ENCODE assay signal across 8 cellular contexts in the genomic region with DNA sequence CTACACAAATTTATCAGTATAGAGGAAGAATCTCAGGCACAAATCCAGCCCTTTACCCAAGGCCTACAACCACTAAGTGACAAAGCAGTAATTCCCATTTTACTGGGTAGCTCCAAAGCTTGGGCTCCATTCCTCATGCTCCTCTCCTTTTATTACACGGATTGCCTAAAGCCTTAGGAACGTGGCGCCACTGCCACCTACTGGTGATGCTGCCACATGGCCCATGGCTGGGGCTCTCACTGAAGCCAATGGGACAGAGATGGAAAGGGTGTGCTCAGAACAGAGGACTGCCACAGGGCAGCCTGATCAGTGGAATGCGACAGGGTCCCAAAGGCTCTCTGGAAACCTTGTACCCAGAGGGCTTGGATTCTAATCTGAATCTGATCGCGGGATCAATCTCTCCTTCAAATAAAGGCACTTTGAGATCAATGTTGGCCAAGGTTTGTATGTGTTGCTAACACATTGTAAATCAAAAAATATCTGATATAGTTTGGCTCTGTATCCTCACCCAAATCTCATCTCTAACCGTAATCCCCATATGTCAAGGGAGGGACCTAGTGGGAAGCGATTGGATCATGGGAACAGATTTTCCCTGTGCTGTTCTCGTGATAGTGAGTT. TPM values are rescaled to one million over a fixed set of nuclear protein-coding genes. Genes with fewer than 3 reads are reported as not detected.
DNase-seq lines count a peak whose midpoint lies in the region; ATAC-seq, FAIRE-seq and TF ChIP-seq lines count a peak whose summit lies in the region.

No MANE protein-coding gene starts in this region.

- H4K5ac ChIP-seq in H1 (ENCODE audit: insufficient read length, low read depth, low read length), result no peak overlapping the region

- POLR2A ChIA-PET in AG04449 (lab: Yijun Ruan, JAX) (no interaction called here), H1 (lab: Charles Lee; ENCODE audit: partially characterized antibody) (interaction anchor here (0.5 to 1.1 kb wide), 2 partner anchors 43 to 197 kb away, joined by 3 read pairs; no protein-coding TSS in a partner anchor)

- no peak overlapping the region for H4K91ac ChIP-seq in H1 (replicated peaks; ENCODE audit: insufficient read length, low read length)

- no peak overlapping the region for H3K23ac ChIP-seq in H1 (ENCODE audit: insufficient read length)

- DNase-seq in AG04449 (ENCODE audit: low read depth, low spot score), result peak; percentile 5
- peak; percentile 54 for DNase-seq in NOMO-1 treated with DMSO at 0.1 percent for 48 hours (lab: John Stamatoyannopoulos, UW; ENCODE audit: unreplicated experiment)
- DNase-seq in activated CD8-positive, alpha-beta memory T cell treated with anti-CD3 and anti-CD28 coated beads for 24 hours, result peak; percentile 92
- DNase-seq in H1 (ENCODE audit: low read depth in 1 of 2, low spot score in 2 of 2), result peak; percentile 80 to 98
- peak; percentile 93 for DNase-seq in mesenteric fat pad (ENCODE audit: low spot score)
- peak; percentile 60 to 63 for DNase-seq in stimulated activated CD8-positive, alpha-beta memory T cell treated with anti-CD3 and anti-CD28 coated beads, Interleukin-2, amount 100 ng/mL, for 1 hour (ENCODE audit: low read depth in 2 of 2)

- H4K20me1 ChIP-seq in H1 (replicated peaks in 1 of 2; ENCODE audit: control insufficient read depth in 1 of 2, insufficient read depth in 2 of 2, low read length in 2 of 2), result no peaks in the 10 kb centered on the region

- no peak overlapping the region for H3K4me3 ChIP-seq in AG04449 (ENCODE audit: low read depth, low read length)
- no peak overlapping the region for H3K4me3 ChIP-seq in H1 (ENCODE audit: extremely low read depth in 1 of 4, insufficient read depth in 2 of 4, low read depth in 3 of 4, low read length in 4 of 4)

- H2AK5ac ChIP-seq in H1 (ENCODE audit: low read depth, low read length), result no peak overlapping the region

- no peak overlapping the region for H2BK15ac ChIP-seq in H1 (ENCODE audit: low read length)

- peak; percentile 76 for ATAC-seq in GM18907 (IDR thresholded peaks at IDR 0.05; ENCODE audit: unreplicated experiment)
- peak; percentile 81 for ATAC-seq in HG03571 (IDR thresholded peaks at IDR 0.05; ENCODE audit: unreplicated experiment)

- no peak overlapping the region for H2BK5ac ChIP-seq in H1 (ENCODE audit: low read depth, low read length)

- H3K36me3 ChIP-seq in H1 (ENCODE audit: control insufficient read depth in 2 of 4, insufficient read depth in 4 of 4, low read length in 3 of 4), result no peaks in the 10 kb centered on the region

- no peaks in the 10 kb centered on the region for H3K23me2 ChIP-seq in H1 (ENCODE audit: low read depth, low read length)

- no peaks in the 10 kb centered on the region for H3K27me3 ChIP-seq in H1 (replicated peaks in 1 of 4; ENCODE audit: control insufficient read depth in 3 of 4, extremely low read depth in 1 of 4, insufficient read depth in 3 of 4, low read length in 3 of 4)

- H4K8ac ChIP-seq in H1 (ENCODE audit: extremely low read depth, insufficient read depth, low read length), result no peak overlapping the region

- H3K4me2 ChIP-seq in H1 (ENCODE audit: insufficient read depth in 1 of 2, low read depth in 2 of 2, low read length in 2 of 2), result no peak overlapping the region

- H3K18ac ChIP-seq in H1 (ENCODE audit: extremely low read depth, low read length), result no peak overlapping the region

- TF ChIP-seq RAD21 in H1 (IDR thresholded peaks at IDR 0.05 in 1 of 2, conservative IDR thresholded peaks at IDR 0.05 in 1 of 2; ENCODE audit: low read depth in 2 of 2, low read length in 2 of 2), result peak; percentile 100

- no peaks in the 10 kb centered on the region for H3K79me1 ChIP-seq in H1 (ENCODE audit: low read depth, low read length)

- 0 out of 4 replicates have a peak, but pooled peaks cover 0 to 3% of the 10 kb centered on the region in 2 experiments for H3K79me2 ChIP-seq in H1 (ENCODE audit: control insufficient read depth in 1 of 2, insufficient read depth in 2 of 2, low read length in 2 of 2)

- no peak for TF ChIP-seq POLR2A in H1 (IDR thresholded peaks at IDR 0.05; ENCODE audit: control extremely low read depth in 1 of 2, low read depth in 2 of 2, low read length in 2 of 2)

- peaks cover 4 to 34% (median 23%) of the 10 kb centered on the region in 4 experiments; a peak in 6 of 7 replicates for H3K4me1 ChIP-seq in H1 (replicated peaks in 1 of 4; ENCODE audit: control insufficient read depth in 3 of 4, insufficient read depth in 4 of 4, low read length in 3 of 4)

- peaks cover 0 to 3% of the 10 kb centered on the region in 2 experiments; a peak in 1 of 4 replicates for H3K9me3 ChIP-seq in H1 (ENCODE audit: insufficient read depth in 2 of 2, low read depth in 1 of 2, low read length in 1 of 2)

- TF ChIP-seq CTCF in AG04449 (IDR thresholded peaks at IDR 0.05; ENCODE audit: insufficient read depth, low read length, missing control alignments) (peak; percentile 98), H1 (IDR thresholded peaks at IDR 0.05; ENCODE audit: control extremely low read depth in 1 of 3, insufficient read depth in 1 of 3, low read depth in 1 of 3, low read length in 3 of 3) (peak; percentile 97 to 98 (median 98))

- H2AFZ ChIP-seq in H1 (ENCODE audit: low read length), result no peak overlapping the region

- no peak overlapping the region for H2BK120ac ChIP-seq in H1 (replicated peaks; ENCODE audit: low read depth, low read length)

- H3K56ac ChIP-seq in H1 (replicated peaks; ENCODE audit: insufficient read length, low read depth, low read length), result no peak overlapping the region

- no peak overlapping the region for H3K14ac ChIP-seq in H1 (ENCODE audit: insufficient read length)

- CTCF ChIA-PET in AG04449 (lab: Yijun Ruan, JAX), result interaction anchor here (0.8 to 8.9 kb wide), 25 partner anchors 9 to 554 kb away, joined by 3 to 154 read pairs (median 4); no protein-coding TSS in a partner anchor
- CTCF ChIA-PET in H1 (lab: Charles Lee; ENCODE audit: partially characterized antibody), result interaction anchor here (0.5 to 9.1 kb wide), 47 partner anchors 8 to 555 kb away, joined by 3 to 193 read pairs (median 4); a partner anchor contains a TSS

- peak; percentile 91 for FAIRE-seq in H1 (lab: Jason Lieb, UNC)

- no peak for TF ChIP-seq EP300 in H1 (IDR thresholded peaks at IDR 0.05; ENCODE audit: borderline replicate concordance in 1 of 2, low read depth in 2 of 2, low read length in 2 of 2)

- no peak overlapping the region for H3K9ac ChIP-seq in H1 (replicated peaks in 1 of 4; ENCODE audit: extremely low read depth in 1 of 4, low read depth in 3 of 4, low read length in 3 of 4)

- no peak overlapping the region for H2BK20ac ChIP-seq in H1 (ENCODE audit: low read length)

- H2BK12ac ChIP-seq in H1 (ENCODE audit: low read depth, low read length), result no peak overlapping the region

- H3K4ac ChIP-seq in H1 (replicated peaks; ENCODE audit: insufficient read length, low read depth, low read length), result no peak overlapping the region

- H3K27ac ChIP-seq in H1 (ENCODE audit: low read depth, low read length), result no peak overlapping the region

- 33% methylated on average over 9 of the region's 9 CpGs; no CpG with 5 or more reads in 1 of the 2 experiments for WGBS in H1 (ENCODE audit: extremely low coverage in 1 of 2, insufficient coverage in 1 of 2, insufficient read length in 1 of 2, insufficient replicate concordance in 2 of 2, low coverage in 1 of 2, low lambda C conversion rate in 2 of 2, missing lambda C conversion rate in 1 of 2), 2 experiments

TF ChIP-seq in H1, 55 proteins besides CTCF, POLR2A, EP300 and RAD21 (continues in another document):
- TF ChIP-seq BACH1 (IDR thresholded peaks at IDR 0.05; ENCODE audit: low read length) (no peak), BRCA1 (IDR thresholded peaks at IDR 0.05; ENCODE audit: low read depth, low read length) (no peak), EGR1 (IDR thresholded peaks at IDR 0.05; ENCODE audit: borderline replicate concordance, low read depth, low read length) (no peak), YY1 (IDR thresholded peaks at IDR 0.05; ENCODE audit: low read depth, low read length) (peak; percentile 79), JUND (IDR thresholded peaks at IDR 0.05; ENCODE audit: low read length) (peak; percentile 62; the same call in 1 of the 2 replicates), GABPA (IDR thresholded peaks at IDR 0.05; ENCODE audit: borderline replicate concordance, insufficient read depth, low read length) (peak; percentile 37; the same call in 1 of the 2 replicates), RNF2 (IDR thresholded peaks at IDR 0.05; ENCODE audit: borderline replicate concordance, low read depth, low read length, missing control alignments, poor library complexity, severe bottlenecking) (no peak), TEAD4 (IDR thresholded peaks at IDR 0.05; ENCODE audit: low read depth, low read length) (peak; percentile 58; the same call in 1 of the 2 replicates), FOSL1 (IDR thresholded peaks at IDR 0.05; ENCODE audit: insufficient read depth, low read depth, low read length) (no peak), KDM1A (IDR thresholded peaks at IDR 0.05; ENCODE audit: borderline replicate concordance, low read length) (no peak)
- TF ChIP-seq, protein P1, sequence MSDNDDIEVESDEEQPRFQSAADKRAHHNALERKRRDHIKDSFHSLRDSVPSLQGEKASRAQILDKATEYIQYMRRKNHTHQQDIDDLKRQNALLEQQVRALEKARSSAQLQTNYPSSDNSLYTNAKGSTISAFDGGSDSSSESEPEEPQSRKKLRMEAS (IDR thresholded peaks at IDR 0.05), result peak; percentile 83

RNA-seq across cellular contexts. Expression of a gene that starts 33.5 kb away (rescaled TPM):
- not detected in 2 replicates for total RNA-seq in H1 (2021; fragmentation: NEBNext Ultra II Directional; extraction: Animal tissue kit (Norgen Biotek cat#: 25700))
- polyA plus RNA-seq in H1 (2011; rRNA removed), result not detected in 2 replicates
- polyA plus RNA-seq in H1 (2011; cell fraction: cytosol; rRNA removed), result not detected
- not detected for polyA plus RNA-seq in H1 (2011; cell fraction: nucleus; rRNA removed)
- polyA plus RNA-seq in H1 (2012, experiment 1 of 2), result not detected in 4 replicates
- polyA plus RNA-seq in H1 (2012, experiment 2 of 2), result not detected
- not detected for polyA plus RNA-seq in H1 (2013, experiment 1 of 2)
- not detected for polyA plus RNA-seq in H1 (2013, experiment 2 of 2)
- not detected in 2 replicates for polyA minus RNA-seq in H1 (2011; rRNA and poly(A)+ RNA removed)
- not detected for polyA minus RNA-seq in H1 (2011; cell fraction: cytosol; rRNA and poly(A)+ RNA removed)
- polyA minus RNA-seq in H1 (2011; cell fraction: nucleus; rRNA and poly(A)+ RNA removed), result not detected
- total RNA-seq in mesenteric fat pad, result not detected

RNA-seq across cellular contexts. Expression of a gene that starts 58.5 kb away (rescaled TPM):
- 10.1 and 11.3 TPM in 2 replicates for total RNA-seq in H1 (2021; fragmentation: NEBNext Ultra II Directional; extraction: Animal tissue kit (Norgen Biotek cat#: 25700))
- polyA plus RNA-seq in H1 (2011; rRNA removed), result 7.8 and 11.1 TPM in 2 replicates
- polyA plus RNA-seq in H1 (2011; cell fraction: cytosol; rRNA removed), result 8.5 TPM
- polyA plus RNA-seq in H1 (2011; cell fraction: nucleus; rRNA removed), result 44.7 TPM
- polyA plus RNA-seq in H1 (2012, experiment 1 of 2), result 8.8 to 11.3 TPM (median 9.7 TPM) in 4 replicates
- polyA plus RNA-seq in H1 (2012, experiment 2 of 2), result 7.9 TPM
- polyA plus RNA-seq in H1 (2013, experiment 1 of 2), result 6.8 TPM
- polyA plus RNA-seq in H1 (2013, experiment 2 of 2), result 6.5 TPM
- 9.8 and 15.7 TPM in 2 replicates for polyA minus RNA-seq in H1 (2011; rRNA and poly(A)+ RNA removed)
- polyA minus RNA-seq in H1 (2011; cell fraction: cytosol; rRNA and poly(A)+ RNA removed), result 21.9 TPM
- polyA minus RNA-seq in H1 (2011; cell fraction: nucleus; rRNA and poly(A)+ RNA removed), result 21.9 TPM
- 2.4 TPM for total RNA-seq in mesenteric fat pad

Comparison
In these comparisons a context has a peak if more than half of its experiments do, and no peak if none do; other contexts are left out.
1. DNase-seq: peak in every context shown above with its lines; median percentile 93 in mesenteric fat pad; 92 in activated CD8-positive, alpha-beta memory T cell treated with anti-CD3 and anti-CD28 coated beads for 24 hours; 89 in H1; 62 in stimulated activated CD8-positive, alpha-beta memory T cell treated with anti-CD3 and anti-CD28 coated beads, Interleukin-2, amount 100 ng/mL, for 1 hour; 54 in NOMO-1 treated with DMSO at 0.1 percent for 48 hours; 5 in AG04449.